In the genomic region with DNA sequence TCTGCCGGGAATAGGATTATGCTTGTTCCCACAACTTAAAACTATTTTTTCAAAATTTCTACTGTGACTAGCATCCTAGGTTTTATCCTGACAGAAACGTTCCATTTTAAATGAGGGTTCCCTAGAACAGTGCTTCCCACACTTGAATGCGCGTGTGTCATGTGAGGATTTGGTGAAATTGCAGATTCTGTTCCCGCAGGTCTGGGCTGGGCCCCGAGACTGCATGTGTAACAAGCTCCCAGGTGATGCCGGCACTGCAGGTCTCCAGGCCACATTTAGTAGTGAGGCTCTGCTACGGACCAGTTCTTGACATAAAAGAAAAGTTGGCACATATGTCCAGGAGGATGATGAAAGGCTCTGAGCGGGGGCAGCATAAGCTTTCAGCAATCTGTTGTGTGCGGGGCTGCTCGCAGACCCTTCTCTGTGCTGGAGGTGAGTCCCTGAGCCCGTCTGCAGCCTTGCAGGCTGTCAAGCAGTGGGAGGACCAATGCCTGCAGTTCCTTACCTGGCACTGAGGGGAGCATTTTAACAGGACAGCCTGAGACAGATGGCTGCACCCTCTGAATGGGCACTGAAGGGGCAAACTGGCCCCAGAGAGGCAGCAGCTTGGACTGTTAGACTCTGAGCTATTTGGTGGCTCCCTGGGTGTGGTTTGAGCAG, we compare ENCODE assay signal across 21 cellular contexts. TPM values are rescaled to one million over a fixed set of nuclear protein-coding genes. Genes with fewer than 3 reads are reported as not detected.
DNase-seq lines count a peak whose midpoint lies in the region; ATAC-seq and TF ChIP-seq lines count a peak whose summit lies in the region.
"Had no signal": no experiment of that assay in that cellular context is flagged by ENCODE, and none has a peak within 500 bp of the region (broad histone marks: within the 10 kb centered on the region; RNA-seq: fewer than 3 reads in every experiment).

No MANE protein-coding gene starts in this region.

- H3K4me1 ChIP-seq in CD4-positive, alpha-beta memory T cell (ENCODE audit: insufficient read depth, low read length) = peaks cover 47% of the 10 kb centered on the region
- H3K4me1 ChIP-seq in Panc1 (ENCODE audit: control insufficient read depth, insufficient read depth, low read length) = no peaks in the 10 kb centered on the region
- H3K4me1 ChIP-seq in iPS-15b (ENCODE audit: control insufficient read depth, insufficient read depth, low read length) = peaks cover 34% of the 10 kb centered on the region
- peaks cover 36% of the 10 kb centered on the region for H3K4me1 ChIP-seq in neuron (ENCODE audit: insufficient read depth, low read length)

- peak overlapping the region in 5 of 7 donors; percentile 18 to 80 (median 46) for H3K27ac Mint-ChIP-seq in CD4-positive, alpha-beta memory T cell
- H3K27ac Mint-ChIP-seq in MCF 10A (ENCODE audit: low read depth, unreplicated experiment) = no peak overlapping the region
- no peak overlapping the region for H3K27ac Mint-ChIP-seq in activated T-helper 1 cell treated with anti-CD3 and anti-CD28 coated beads, Interleukin-12 subunit alpha, Interleukin-12 subunit beta, Interleukin-2, Interleukin-4 antibody, amounts not matched to agents 30 ng/mL and 10 ng/mL and 1 ng/mL, durations not matched to agents 14 hours and 24 hours and 36 hours
- H3K27ac Mint-ChIP-seq: activated CD4-positive, alpha-beta memory T cell treated with anti-CD3 and anti-CD28 coated beads, Interleukin-2, amount 10 ng/mL, durations not matched to agents 7 days and 5 days; activated naive CD4-positive, alpha-beta T cell treated with anti-CD3 and anti-CD28 coated beads, Interleukin-2, amount 10 ng/mL, durations not matched to agents 7 days and 5 days; stimulated activated memory B cell treated with anti-CD40 and anti-IgM and Interleukin-4, amounts not matched to agents 10 μg/mL and 1 μg/mL and 100 μg/mL, for 72 hours had no signal

- no peak overlapping the region for H3K27ac ChIP-seq in CD4-positive, alpha-beta memory T cell (ENCODE audit: low read depth, low read length)
- H3K27ac ChIP-seq in Panc1 (ENCODE audit: low read length) = no peak overlapping the region
- H3K27ac ChIP-seq: PC-9, thoracic aorta had no signal

- H3K9me3 Mint-ChIP-seq in CD4-positive, alpha-beta memory T cell = no peaks in the 10 kb centered on the region
- H3K9me3 Mint-ChIP-seq in MCF 10A (ENCODE audit: unreplicated experiment) = no peaks in the 10 kb centered on the region
- H3K9me3 Mint-ChIP-seq in activated T-helper 1 cell treated with anti-CD3 and anti-CD28 coated beads, Interleukin-12 subunit alpha, Interleukin-12 subunit beta, Interleukin-2, Interleukin-4 antibody, amounts not matched to agents 30 ng/mL and 10 ng/mL and 1 ng/mL, durations not matched to agents 14 hours and 24 hours and 36 hours = no peaks in the 10 kb centered on the region
- H3K9me3 Mint-ChIP-seq: activated CD4-positive, alpha-beta memory T cell treated with anti-CD3 and anti-CD28 coated beads, Interleukin-2, amount 10 ng/mL, durations not matched to agents 7 days and 5 days; stimulated activated memory B cell treated with anti-CD40 and anti-IgM and Interleukin-4, amounts not matched to agents 10 μg/mL and 1 μg/mL and 100 μg/mL, for 72 hours had no signal

- ATAC-seq in Panc1 (peak; percentile 42; the same call in 1 of the 2 replicates), HG03521 (IDR thresholded peaks at IDR 0.05; ENCODE audit: unreplicated experiment) (no peak), HG03025 (IDR thresholded peaks at IDR 0.05; ENCODE audit: low FRiP score, unreplicated experiment) (no peak)
- ATAC-seq: stimulated activated memory B cell treated with anti-CD40 and anti-IgM and Interleukin-4, amounts not matched to agents 10 μg/mL and 1 μg/mL and 100 μg/mL, for 72 hours had no signal

- intact Hi-C loops in CD4-positive, alpha-beta memory T cell (cut with micrococcal nuclease) = no loop called here
- intact Hi-C loops in Panc1 (cut with micrococcal nuclease; ENCODE audit: unreplicated experiment) = no loop called here
- intact Hi-C loops in MCF 10A (cut with micrococcal nuclease) = no loop called here
- intact Hi-C loops in activated T-helper 1 cell treated with anti-CD3 and anti-CD28 coated beads, Interleukin-12 subunit alpha, Interleukin-12 subunit beta, Interleukin-2, Interleukin-4 antibody, amounts not matched to agents 30 ng/mL and 10 ng/mL and 1 ng/mL, durations not matched to agents 14 hours and 24 hours and 36 hours (cut with micrococcal nuclease) = no loop called here

- H3K4me1 Mint-ChIP-seq in CD4-positive, alpha-beta memory T cell = peaks cover 46 to 78% (median 59%) of the 10 kb centered on the region in 4 donors
- H3K4me1 Mint-ChIP-seq in MCF 10A (ENCODE audit: insufficient read depth, unreplicated experiment) = no peaks in the 10 kb centered on the region
- peaks cover 11% of the 10 kb centered on the region for H3K4me1 Mint-ChIP-seq in activated T-helper 1 cell treated with anti-CD3 and anti-CD28 coated beads, Interleukin-12 subunit alpha, Interleukin-12 subunit beta, Interleukin-2, Interleukin-4 antibody, amounts not matched to agents 30 ng/mL and 10 ng/mL and 1 ng/mL, durations not matched to agents 14 hours and 24 hours and 36 hours (ENCODE audit: low read depth)
- H3K4me1 Mint-ChIP-seq: stimulated activated memory B cell treated with anti-CD40 and anti-IgM and Interleukin-4, amounts not matched to agents 10 μg/mL and 1 μg/mL and 100 μg/mL, for 72 hours had no signal

- H3K27me3 Mint-ChIP-seq in CD4-positive, alpha-beta memory T cell = no peaks in the 10 kb centered on the region
- no peaks in the 10 kb centered on the region for H3K27me3 Mint-ChIP-seq in MCF 10A (ENCODE audit: insufficient read depth, unreplicated experiment)
- H3K27me3 Mint-ChIP-seq in activated T-helper 1 cell treated with anti-CD3 and anti-CD28 coated beads, Interleukin-12 subunit alpha, Interleukin-12 subunit beta, Interleukin-2, Interleukin-4 antibody, amounts not matched to agents 30 ng/mL and 10 ng/mL and 1 ng/mL, durations not matched to agents 14 hours and 24 hours and 36 hours (ENCODE audit: insufficient read depth) = no peaks in the 10 kb centered on the region
- H3K27me3 Mint-ChIP-seq: activated CD4-positive, alpha-beta memory T cell treated with anti-CD3 and anti-CD28 coated beads, Interleukin-2, amount 10 ng/mL, durations not matched to agents 7 days and 5 days; activated naive CD4-positive, alpha-beta T cell treated with anti-CD3 and anti-CD28 coated beads, Interleukin-2, amount 10 ng/mL, durations not matched to agents 7 days and 5 days; stimulated activated memory B cell treated with anti-CD40 and anti-IgM and Interleukin-4, amounts not matched to agents 10 μg/mL and 1 μg/mL and 100 μg/mL, for 72 hours had no signal

- H3K9me3 ChIP-seq in CD4-positive, alpha-beta memory T cell (ENCODE audit: control insufficient read depth in 1 of 2, low read length in 2 of 2) = no peaks in the 10 kb centered on the region
- H3K9me3 ChIP-seq in Panc1 (ENCODE audit: control insufficient read depth, insufficient read depth, low read depth, low read length) = no peaks in the 10 kb centered on the region
- H3K9me3 ChIP-seq in iPS-15b (ENCODE audit: control insufficient read depth, insufficient read depth, low read length) = no peaks in the 10 kb centered on the region
- H3K9me3 ChIP-seq in neuron (ENCODE audit: low read length) = no peaks in the 10 kb centered on the region
- H3K9me3 ChIP-seq: thoracic aorta had no signal

- H2AFZ ChIP-seq in neuron (ENCODE audit: low read depth, low read length) = no peak overlapping the region
- H2AFZ ChIP-seq: PC-9 had no signal

- no peak overlapping the region for H3K4me3 ChIP-seq in CD4-positive, alpha-beta memory T cell (ENCODE audit: low read length in 2 of 2)
- H3K4me3 ChIP-seq in Panc1 (ENCODE audit: low read depth in 2 of 2, low read length in 2 of 2) (no peak overlapping the region), iPS-15b (ENCODE audit: low read depth, low read length) (peak overlapping the region; percentile 8), neuron (ENCODE audit: low read length) (peak overlapping the region; percentile 26)
- H3K4me3 ChIP-seq: PC-9, thoracic aorta had no signal

- peaks cover 17 to 22% of the 10 kb centered on the region in 2 donors for H3K36me3 Mint-ChIP-seq in CD4-positive, alpha-beta memory T cell
- no peaks in the 10 kb centered on the region for H3K36me3 Mint-ChIP-seq in MCF 10A (ENCODE audit: insufficient read depth, unreplicated experiment)
- H3K36me3 Mint-ChIP-seq in activated T-helper 1 cell treated with anti-CD3 and anti-CD28 coated beads, Interleukin-12 subunit alpha, Interleukin-12 subunit beta, Interleukin-2, Interleukin-4 antibody, amounts not matched to agents 30 ng/mL and 10 ng/mL and 1 ng/mL, durations not matched to agents 14 hours and 24 hours and 36 hours (ENCODE audit: low read depth) = peaks cover 12% of the 10 kb centered on the region
- H3K36me3 Mint-ChIP-seq: stimulated activated memory B cell treated with anti-CD40 and anti-IgM and Interleukin-4, amounts not matched to agents 10 μg/mL and 1 μg/mL and 100 μg/mL, for 72 hours had no signal

- CTCF ChIA-PET in CD4-positive, alpha-beta memory T cell (lab: Charles Lee; ENCODE audit: partially characterized antibody) = no interaction called here
- CTCF ChIA-PET in Panc1 (lab: Charles Lee) = interaction anchor here (0.6 kb wide), 1 partner anchor 156 kb away, joined by 7 read pairs; no protein-coding TSS in a partner anchor
- CTCF ChIA-PET in MCF 10A (lab: Yijun Ruan, JAX) = interaction anchor here (0.5 to 0.6 kb wide), 3 partner anchors 165 to 999 kb away, joined by 3 to 7 read pairs (median 6); no protein-coding TSS in a partner anchor

- no peaks in the 10 kb centered on the region for H3K27me3 ChIP-seq in CD4-positive, alpha-beta memory T cell (ENCODE audit: insufficient read depth, low read length)
- no peaks in the 10 kb centered on the region for H3K27me3 ChIP-seq in Panc1 (ENCODE audit: control insufficient read depth, insufficient read depth, low read length)
- H3K27me3 ChIP-seq in iPS-15b (ENCODE audit: control insufficient read depth, insufficient read depth, low read length) = no peaks in the 10 kb centered on the region
- no peaks in the 10 kb centered on the region for H3K27me3 ChIP-seq in neuron (ENCODE audit: insufficient read depth, low read length)

- TF ChIP-seq CTCF in Panc1 (IDR thresholded peaks at IDR 0.05) (no peak), MCF 10A (IDR thresholded peaks at IDR 0.05; ENCODE audit: unreplicated experiment) (no peak)

- no peak for DNase-seq in CD4-positive, alpha-beta memory T cell
- DNase-seq in Panc1 (ENCODE audit: low read depth, low spot score) = no peak
- no peak for DNase-seq in MCF 10A (ENCODE audit: unreplicated experiment)
- no peak for DNase-seq in activated T-helper 1 cell treated with anti-CD3 and anti-CD28 coated beads, Interleukin-12 subunit alpha, Interleukin-12 subunit beta, Interleukin-2, Interleukin-4 antibody, amounts not matched to agents 30 ng/mL and 10 ng/mL and 1 ng/mL, durations not matched to agents 14 hours and 24 hours and 36 hours (ENCODE audit: low spot score)
- DNase-seq: activated CD4-positive, alpha-beta memory T cell treated with anti-CD3 and anti-CD28 coated beads, Interleukin-2, amount 10 ng/mL, durations not matched to agents 7 days and 5 days; activated naive CD4-positive, alpha-beta T cell treated with anti-CD3 and anti-CD28 coated beads, Interleukin-2, amount 10 ng/mL, durations not matched to agents 7 days and 5 days; activated T-cell treated with anti-CD3 and anti-CD28 coated beads, Interleukin-2, amount 50 U/mL, for 1 hour; aorta; COR-L47; EL; kidney glomerular epithelial cell; NCI-H1105 treated with DMSO at 0.1 percent for 48 hours; PC-9; stimulated activated CD4-positive, alpha-beta T cell treated with anti-CD3 and anti-CD28 coated beads, Interleukin-15, amount 100 ng/mL, for 24 hours; T-helper 1 cell had no signal

- no peaks in the 10 kb centered on the region for H3K36me3 ChIP-seq in CD4-positive, alpha-beta memory T cell (ENCODE audit: insufficient read depth, low read length)
- H3K36me3 ChIP-seq in Panc1 (ENCODE audit: control insufficient read depth, insufficient read depth, low read length) (no peaks in the 10 kb centered on the region), iPS-15b (ENCODE audit: control insufficient read depth, insufficient read depth, low read length) (no peaks in the 10 kb centered on the region), neuron (ENCODE audit: insufficient read depth, low read length) (no peaks in the 10 kb centered on the region)
- H3K36me3 ChIP-seq: thoracic aorta had no signal

- POLR2A ChIA-PET in CD4-positive, alpha-beta memory T cell (lab: Charles Lee; ENCODE audit: partially characterized antibody) = no interaction called here
- POLR2A ChIA-PET in Panc1 (lab: Charles Lee) (no interaction called here), MCF 10A (lab: Yijun Ruan, JAX) (interaction anchor here (1.5 kb wide), 1 partner anchor 21 kb away, joined by 8 read pairs; no protein-coding TSS in a partner anchor)

- no peak overlapping the region for H3K9ac ChIP-seq in iPS-15b (ENCODE audit: low read depth, low read length)

- in situ Hi-C loops in Panc1 (cut with HindIII; ENCODE audit: low pct_unique_long_range_greater_than_20kb, low sequenced_read_pairs) = no loop called here

- peak overlapping the region in 1 of 8 donors; percentile 29 for H3K4me3 Mint-ChIP-seq in CD4-positive, alpha-beta memory T cell
- no peak overlapping the region for H3K4me3 Mint-ChIP-seq in MCF 10A (ENCODE audit: unreplicated experiment)
- no peak overlapping the region for H3K4me3 Mint-ChIP-seq in activated T-helper 1 cell treated with anti-CD3 and anti-CD28 coated beads, Interleukin-12 subunit alpha, Interleukin-12 subunit beta, Interleukin-2, Interleukin-4 antibody, amounts not matched to agents 30 ng/mL and 10 ng/mL and 1 ng/mL, durations not matched to agents 14 hours and 24 hours and 36 hours
- H3K4me3 Mint-ChIP-seq: activated CD4-positive, alpha-beta memory T cell treated with anti-CD3 and anti-CD28 coated beads, Interleukin-2, amount 10 ng/mL, durations not matched to agents 7 days and 5 days; activated naive CD4-positive, alpha-beta T cell treated with anti-CD3 and anti-CD28 coated beads, Interleukin-2, amount 10 ng/mL, durations not matched to agents 7 days and 5 days; stimulated activated memory B cell treated with anti-CD40 and anti-IgM and Interleukin-4, amounts not matched to agents 10 μg/mL and 1 μg/mL and 100 μg/mL, for 72 hours had no signal

- no TSS peak for BruUV-seq in Panc1 (replicated peaks; lab: Mats Ljungman, UMichigan)
- BruUV-seq in MCF 10A (replicated peaks; lab: Mats Ljungman, UMichigan) = no TSS peak

RNA-seq across cellular contexts. Expression of gene IQGAP2, which starts 24.5 kb away (rescaled TPM):
- total RNA-seq in CD4-positive, alpha-beta memory T cell = 100 to 1,000 TPM; 125 to 126 TPM
- polyA plus RNA-seq in CD4-positive, alpha-beta memory T cell = 10 to 100 TPM; 24.7 to 72.5 TPM
- total RNA-seq in Panc1 (2021; ENCODE audit: unreplicated experiment) = 0.59 TPM
- polyA plus RNA-seq in Panc1 (2012; ENCODE audit: insufficient read length) = 0.28 TPM
- total RNA-seq in MCF 10A (2022) = 0.93 and 1.5 TPM in 2 replicates
- 43.5 and 45.4 TPM in 2 replicates for total RNA-seq in activated T-helper 1 cell treated with anti-CD3 and anti-CD28 coated beads, Interleukin-12 subunit alpha, Interleukin-12 subunit beta, Interleukin-2, Interleukin-4 antibody, amounts not matched to agents 30 ng/mL and 10 ng/mL and 1 ng/mL, durations not matched to agents 14 hours and 24 hours and 36 hours
- total RNA-seq: PC-9 had no signal

Comparison
In these comparisons a context has a peak if more than half of its experiments do, and no peak if none do; other contexts are left out.
1. H3K4me3 ChIP-seq: peak in iPS-15b (single experiment) and neuron (single experiment); none in CD4-positive, alpha-beta memory T cell (0 of 2) and Panc1 (0 of 2).
2. H3K27ac Mint-ChIP-seq: peak in CD4-positive, alpha-beta memory T cell (5 of 7); none in MCF 10A (single experiment) and activated T-helper 1 cell treated with anti-CD3 and anti-CD28 coated beads, Interleukin-12 subunit alpha, Interleukin-12 subunit beta, Interleukin-2, Interleukin-4 antibody, amounts not matched to agents 30 ng/mL and 10 ng/mL and 1 ng/mL, durations not matched to agents 14 hours and 24 hours and 36 hours (single experiment).
3. RNA of gene IQGAP2, which starts 24.5 kb away (total RNA-seq): 125 to 126 TPM in CD4-positive, alpha-beta memory T cell and 43.5 to 45.4 TPM in activated T-helper 1 cell treated with anti-CD3 and anti-CD28 coated beads, Interleukin-12 subunit alpha, Interleukin-12 subunit beta, Interleukin-2, Interleukin-4 antibody, amounts not matched to agents 30 ng/mL and 10 ng/mL and 1 ng/mL, durations not matched to agents 14 hours and 24 hours and 36 hours; 0.93 to 1.5 TPM in MCF 10A and 0.59 TPM in Panc1 (single experiment); every median in the first group is over 10 times any median in the second.